In genomic region chr19:49403404-49404187, GRCh38 we compare ENCODE assay signal across 9 cellular contexts. TPM values are rescaled to one million over a fixed set of nuclear protein-coding genes. Genes with fewer than 3 reads are reported as not detected.
DNase-seq lines count a peak whose midpoint lies in the region; ATAC-seq and TF ChIP-seq lines count a peak whose summit lies in the region.
"Had no signal": no experiment of that assay in that cellular context is flagged by ENCODE, and none has a peak within 500 bp of the region (broad histone marks: within the 10 kb centered on the region; RNA-seq: fewer than 3 reads in every experiment).

No MANE protein-coding gene starts in this region.

- H3K9me3 ChIP-seq in SK-N-SH (no peaks in the 10 kb centered on the region), mesenchymal stem cell (ENCODE audit: control insufficient read depth, low read length) (no peaks in the 10 kb centered on the region), suprapubic skin (no peaks in the 10 kb centered on the region)

- no peaks in the 10 kb centered on the region; the same call in 1 of the 2 replicates for H3K27me3 ChIP-seq in SK-N-SH (ENCODE audit: insufficient read depth)
- peaks cover 0 to 47% of the 10 kb centered on the region in 2 experiments for H3K27me3 ChIP-seq in mesenchymal stem cell (ENCODE audit: control insufficient read depth in 1 of 2, insufficient read depth in 1 of 2, low read length in 2 of 2)
- H3K27me3 ChIP-seq in suprapubic skin = no peaks in the 10 kb centered on the region

- no peaks in the 10 kb centered on the region for H3K36me3 ChIP-seq in SK-N-SH (replicated peaks in 1 of 2; ENCODE audit: control insufficient read depth in 1 of 2, insufficient read depth in 2 of 2, low read length in 1 of 2)
- no peaks in the 10 kb centered on the region for H3K36me3 ChIP-seq in mesenchymal stem cell (ENCODE audit: control insufficient read depth in 1 of 2, insufficient read depth in 2 of 2, low read depth in 1 of 2, low read length in 2 of 2)
- no peaks in the 10 kb centered on the region for H3K36me3 ChIP-seq in suprapubic skin

- H3K4me3 ChIP-seq in SK-N-SH (ENCODE audit: low read depth in 2 of 2, low read length in 1 of 2) = no peak overlapping the region
- H3K4me3 ChIP-seq in mesenchymal stem cell (ENCODE audit: insufficient read depth in 1 of 2, low read depth in 1 of 2, low read length in 2 of 2) = no peak overlapping the region
- no peak overlapping the region for H3K4me3 ChIP-seq in suprapubic skin

- H2BK5ac ChIP-seq in mesenchymal stem cell (ENCODE audit: low read depth, low read length, poor library complexity, severe bottlenecking) = no peak overlapping the region

- H3K14ac ChIP-seq in mesenchymal stem cell (ENCODE audit: low read length in 2 of 2) = no peak overlapping the region

- H3K79me1 ChIP-seq in mesenchymal stem cell (replicated peaks; ENCODE audit: low read length, poor library complexity, severe bottlenecking) = no peaks in the 10 kb centered on the region

- H3K27ac ChIP-seq in SK-N-SH (ENCODE audit: low read depth in 2 of 2, low read length in 1 of 2) (no peak overlapping the region), mesenchymal stem cell (ENCODE audit: low read length, poor library complexity, severe bottlenecking) (peak overlapping the region; percentile 80), suprapubic skin (no peak overlapping the region)

- H4K91ac ChIP-seq in mesenchymal stem cell (ENCODE audit: low read length) = no peak overlapping the region

- H3K18ac ChIP-seq in mesenchymal stem cell (ENCODE audit: low read depth in 1 of 2, low read length in 2 of 2) = no peak overlapping the region

- H3K9me2 ChIP-seq in SK-N-SH = no peaks in the 10 kb centered on the region

- no peaks in the 10 kb centered on the region for H3K79me2 ChIP-seq in SK-N-SH (ENCODE audit: insufficient read depth)

- no peak overlapping the region for H2BK15ac ChIP-seq in mesenchymal stem cell (ENCODE audit: low read depth, poor library complexity, severe bottlenecking)

- 58% methylated on average over 7 of the region's 7 CpGs for WGBS in SK-N-SH (ENCODE audit: low lambda C conversion rate)
- WGBS in mesenchymal stem cell = 5% methylated on average over 4 of the region's 7 CpGs
- WGBS in suprapubic skin = 49% methylated on average over 5 of the region's 7 CpGs

- H3K4me1 ChIP-seq in SK-N-SH (ENCODE audit: control insufficient read depth in 1 of 2, insufficient read depth in 2 of 2, low read depth in 1 of 2, low read length in 1 of 2) (no peaks in the 10 kb centered on the region; a peak in 2 of 4 replicates), mesenchymal stem cell (ENCODE audit: control insufficient read depth, insufficient read depth, low read depth, low read length) (peaks cover 20% of the 10 kb centered on the region), suprapubic skin (no peaks in the 10 kb centered on the region)

- H2AFZ ChIP-seq in SK-N-SH (ENCODE audit: low read depth) = no peak overlapping the region
- H2AFZ ChIP-seq in mesenchymal stem cell (ENCODE audit: low read depth, low read length) = no peak overlapping the region

- no peak overlapping the region for H3K4ac ChIP-seq in mesenchymal stem cell (ENCODE audit: low read depth in 1 of 2, low read length in 2 of 2)

- no peak for TF ChIP-seq RAD21 in SK-N-SH (IDR thresholded peaks at IDR 0.05; ENCODE audit: low read length)

- H3F3A ChIP-seq in SK-N-SH (replicated peaks; ENCODE audit: insufficient read depth) = no peaks in the 10 kb centered on the region

- H4K20me1 ChIP-seq in SK-N-SH (ENCODE audit: insufficient read depth) = no peaks in the 10 kb centered on the region

- POLR2A ChIA-PET in SK-N-SH (lab: Yijun Ruan, JAX) = no interaction called here

- H3K23ac ChIP-seq in mesenchymal stem cell (ENCODE audit: low read length in 2 of 2) = no peak overlapping the region

- H2BK12ac ChIP-seq in mesenchymal stem cell (ENCODE audit: low read length in 2 of 2) = no peak overlapping the region

- TF ChIP-seq EP300 in SK-N-SH (IDR thresholded peaks at IDR 0.05; ENCODE audit: borderline replicate concordance in 1 of 2, low read depth in 1 of 2, low read length in 1 of 2) (no peak), suprapubic skin (IDR thresholded peaks at IDR 0.05) (no peak)

- CTCF ChIA-PET in SK-N-SH (lab: Yijun Ruan, JAX) = interaction anchor here (0.8 to 3.7 kb wide), 4 partner anchors 12 to 40 kb away, joined by 3 to 18 read pairs (median 4); no protein-coding TSS in a partner anchor

- no peak overlapping the region for H4K8ac ChIP-seq in mesenchymal stem cell (ENCODE audit: low read length)

- peak; percentile 90 for DNase-seq in ELF-1 (ENCODE audit: low read depth, low spot score)
- peak; percentile 86 for DNase-seq in NCI-H1436 treated with DMSO at 0.1 percent for 48 hours (lab: John Stamatoyannopoulos, UW)
- peak; percentile 3 for DNase-seq in SK-N-SH
- no peak for DNase-seq in mesenchymal stem cell
- no peak for DNase-seq in AML-193 (lab: John Stamatoyannopoulos, UW)
- DNase-seq in kidney glomerular epithelial cell (lab: John Stamatoyannopoulos, UW) = no peak
- DNase-seq in suprapubic skin (ENCODE audit: low spot score in 2 of 2) = no peak
- DNase-seq: EL had no signal

- TF ChIP-seq POLR2A in suprapubic skin (IDR thresholded peaks at IDR 0.05) = no peak

- peak overlapping the region; percentile 38 for H2AK5ac ChIP-seq in mesenchymal stem cell (ENCODE audit: low read length, severe bottlenecking)

- H3K4me2 ChIP-seq in SK-N-SH = no peak overlapping the region
- no peak overlapping the region for H3K4me2 ChIP-seq in mesenchymal stem cell (ENCODE audit: low read length, poor library complexity, severe bottlenecking)

- no peak overlapping the region for H3K9ac ChIP-seq in SK-N-SH
- H3K9ac ChIP-seq in mesenchymal stem cell (ENCODE audit: low read length) = no peak overlapping the region

- no peak for ATAC-seq in GM21381 (IDR thresholded peaks at IDR 0.05; ENCODE audit: unreplicated experiment)

- no peak overlapping the region for H2BK120ac ChIP-seq in mesenchymal stem cell (ENCODE audit: low read depth, low read length)

- no peak for TF ChIP-seq CTCF in SK-N-SH (IDR thresholded peaks at IDR 0.05)
- no peak for TF ChIP-seq CTCF in suprapubic skin (IDR thresholded peaks at IDR 0.05)

TF ChIP-seq in SK-N-SH, 30 proteins besides CTCF, POLR2A, EP300 and RAD21:
- TF ChIP-seq TCF12 (IDR thresholded peaks at IDR 0.05) = peak; percentile 29; the same call in 1 of the 2 replicates
- TF ChIP-seq USF2 (IDR thresholded peaks at IDR 0.05; ENCODE audit: borderline replicate concordance, low read depth, low read length) = no peak
TF ChIP-seq in SK-N-SH: peak in this region for 1.

RNA-seq across cellular contexts. Expression of gene KASH5, which starts 15.5 kb away (rescaled TPM):
- polyA plus RNA-seq in SK-N-SH (2012; rRNA removed) = 0.03 and 0.20 TPM in 2 replicates
- 0.06 and 0.08 TPM in 2 replicates for polyA plus RNA-seq in SK-N-SH (2012; cell fraction: cytosol; rRNA removed)
- 0.42 and 0.52 TPM in 2 replicates for polyA plus RNA-seq in SK-N-SH (2012; cell fraction: nucleus; rRNA removed)
- polyA plus RNA-seq in mesenchymal stem cell (2013, experiment 1 of 2) = not detected
- not detected for polyA plus RNA-seq in mesenchymal stem cell (2013, experiment 2 of 2)
- not detected for total RNA-seq in suprapubic skin

RNA-seq across cellular contexts. Expression of gene PTH2, which starts 19.6 kb away (rescaled TPM):
- not detected in 2 replicates for polyA plus RNA-seq in SK-N-SH (2012; rRNA removed)
- not detected in 2 replicates for polyA plus RNA-seq in SK-N-SH (2012; cell fraction: cytosol; rRNA removed)
- polyA plus RNA-seq in SK-N-SH (2012; cell fraction: nucleus; rRNA removed) = not detected in 2 replicates
- polyA plus RNA-seq in mesenchymal stem cell (2013, experiment 1 of 2) = not detected
- not detected for polyA plus RNA-seq in mesenchymal stem cell (2013, experiment 2 of 2)
- total RNA-seq in suprapubic skin = not detected

RNA-seq across cellular contexts. Expression of gene GFY, which starts 21.6 kb away (rescaled TPM):
- polyA plus RNA-seq in SK-N-SH (2012; rRNA removed) = not detected in 2 replicates
- not detected in 2 replicates for polyA plus RNA-seq in SK-N-SH (2012; cell fraction: cytosol; rRNA removed)
- polyA plus RNA-seq in SK-N-SH (2012; cell fraction: nucleus; rRNA removed) = not detected in 2 replicates
- not detected for polyA plus RNA-seq in mesenchymal stem cell (2013, experiment 1 of 2)
- polyA plus RNA-seq in mesenchymal stem cell (2013, experiment 2 of 2) = not detected
- not detected for total RNA-seq in suprapubic skin

RNA-seq across cellular contexts. Expression of gene SLC17A7, which starts 37.7 kb away (rescaled TPM):
- 0.39 and 0.59 TPM in 2 replicates for polyA plus RNA-seq in SK-N-SH (2012; rRNA removed)
- 0.21 and 0.33 TPM in 2 replicates for polyA plus RNA-seq in SK-N-SH (2012; cell fraction: cytosol; rRNA removed)
- 1.8 and 1.9 TPM in 2 replicates for polyA plus RNA-seq in SK-N-SH (2012; cell fraction: nucleus; rRNA removed)
- polyA plus RNA-seq in mesenchymal stem cell (2013, experiment 1 of 2) = 0.66 TPM
- 0.63 TPM for polyA plus RNA-seq in mesenchymal stem cell (2013, experiment 2 of 2)
- 1 to 10 TPM in 3 of 4 donors, under 1 TPM in 1; 0.60 to 1.2 (median 1.1) TPM for total RNA-seq in suprapubic skin

RNA-seq across cellular contexts. Expression of gene DKKL1, which starts 39.9 kb away (rescaled TPM):
- 0.36 and 0.47 TPM in 2 replicates for polyA plus RNA-seq in SK-N-SH (2012; rRNA removed)
- 0.26 and 0.40 TPM in 2 replicates for polyA plus RNA-seq in SK-N-SH (2012; cell fraction: cytosol; rRNA removed)
- polyA plus RNA-seq in SK-N-SH (2012; cell fraction: nucleus; rRNA removed) = 0.55 and 0.82 TPM in 2 replicates
- polyA plus RNA-seq in mesenchymal stem cell (2013, experiment 1 of 2) = 0.46 TPM
- 0.70 TPM for polyA plus RNA-seq in mesenchymal stem cell (2013, experiment 2 of 2)
- not detected for total RNA-seq in suprapubic skin

Comparison
In these comparisons a context has a peak if more than half of its experiments do, and no peak if none do; other contexts are left out.
1. DNase-seq: peak in ELF-1 (single experiment), NCI-H1436 treated with DMSO at 0.1 percent for 48 hours (single experiment) and SK-N-SH (single experiment); none in mesenchymal stem cell (single experiment), AML-193 (0 of 2), kidney glomerular epithelial cell (single experiment) and suprapubic skin (0 of 2).